In genomic region chr6:25959890-25960531, GRCh38 we compare ENCODE assay signal across 14 cellular contexts. TPM values are rescaled to one million over a fixed set of nuclear protein-coding genes. Genes with fewer than 3 reads are reported as not detected.
DNase-seq lines count a peak whose midpoint lies in the region; ATAC-seq and TF ChIP-seq lines count a peak whose summit lies in the region.
"Had no signal": no experiment of that assay in that cellular context is flagged by ENCODE, and none has a peak within 500 bp of the region (broad histone marks: within the 10 kb centered on the region; RNA-seq: fewer than 3 reads in every experiment).

No MANE protein-coding gene starts in this region.

- CTCF ChIA-PET in CD4-positive, alpha-beta T cell (lab: Charles Lee): interaction anchor here (1.7 kb wide), 1 partner anchor 33 kb away, joined by 7 read pairs; no protein-coding TSS in a partner anchor

- H3K4me3 ChIP-seq in mesenchymal stem cell (ENCODE audit: insufficient read depth in 1 of 2, low read depth in 1 of 2, low read length in 2 of 2) (no peak overlapping the region), stomach (no peak overlapping the region)
- H3K4me3 ChIP-seq: SK-N-MC had no signal

- H3K23ac ChIP-seq in mesenchymal stem cell (ENCODE audit: low read length in 2 of 2): no peak overlapping the region

- ATAC-seq in CD4-positive, alpha-beta T cell (ENCODE audit: poor library complexity): no peak
- ATAC-seq in activated naive CD8-positive, alpha-beta T cell treated with anti-CD3 and anti-CD28 coated beads, Interleukin-2, amount 50 U/mL, for 24 hours: no peak

- no peak overlapping the region for H3K14ac ChIP-seq in mesenchymal stem cell (ENCODE audit: low read length in 2 of 2)

- H3K36me3 ChIP-seq in mesenchymal stem cell (ENCODE audit: control insufficient read depth in 1 of 2, insufficient read depth in 2 of 2, low read depth in 1 of 2, low read length in 2 of 2) (peaks cover 0 to 8% of the 10 kb centered on the region in 2 experiments), stomach (peaks cover 0 to 6% (median 4%) of the 10 kb centered on the region in 4 donors)

- no peak for TF ChIP-seq POLR2A in stomach (IDR thresholded peaks at IDR 0.05)

- no peak overlapping the region for H4K91ac ChIP-seq in mesenchymal stem cell (ENCODE audit: low read length)

- TF ChIP-seq CTCF in CD4-positive, alpha-beta T cell (IDR thresholded peaks at IDR 0.05): no peak
- TF ChIP-seq CTCF in HFFc6 (IDR thresholded peaks at IDR 0.05): no peak
- TF ChIP-seq CTCF in stomach (IDR thresholded peaks at IDR 0.05): no peak

- no peak overlapping the region for H2AFZ ChIP-seq in mesenchymal stem cell (ENCODE audit: low read depth, low read length)

- no peaks in the 10 kb centered on the region for H3K27me3 Mint-ChIP-seq in CD4-positive, alpha-beta T cell
- H3K27me3 Mint-ChIP-seq in HFFc6 (ENCODE audit: insufficient read depth): peaks cover 3% of the 10 kb centered on the region
- no peaks in the 10 kb centered on the region for H3K27me3 Mint-ChIP-seq in activated naive CD8-positive, alpha-beta T cell treated with anti-CD3 and anti-CD28 coated beads, Interleukin-2, amount 50 U/mL, for 24 hours

- DNase-seq in CD4-positive, alpha-beta T cell: no peak
- DNase-seq in HFFc6 (peak; percentile 25), mesenchymal stem cell (peak; percentile 40), superior temporal gyrus (ENCODE audit: extremely low spot score) (no peak), retina (no peak), stomach (no peak), NCI-H1417 treated with DMSO at 0.1 percent for 48 hours (lab: John Stamatoyannopoulos, UW) (no peak)
- no peak for DNase-seq in activated naive CD8-positive, alpha-beta T cell treated with anti-CD3 and anti-CD28 coated beads, Interleukin-2, amount 50 U/mL, for 24 hours
- DNase-seq: KBM-7, NCI-H187 treated with DMSO at 0.1 percent for 48 hours had no signal

- H3K18ac ChIP-seq in mesenchymal stem cell (ENCODE audit: low read depth in 1 of 2, low read length in 2 of 2): no peak overlapping the region

- no peaks in the 10 kb centered on the region for H3K79me1 ChIP-seq in mesenchymal stem cell (replicated peaks; ENCODE audit: low read length, poor library complexity, severe bottlenecking)

- no peak overlapping the region for H2BK12ac ChIP-seq in mesenchymal stem cell (ENCODE audit: low read length in 2 of 2)

- H3K4me3 Mint-ChIP-seq in CD4-positive, alpha-beta T cell: peak overlapping the region; percentile 64
- no peak overlapping the region for H3K4me3 Mint-ChIP-seq in HFFc6
- no peak overlapping the region for H3K4me3 Mint-ChIP-seq in activated naive CD8-positive, alpha-beta T cell treated with anti-CD3 and anti-CD28 coated beads, Interleukin-2, amount 50 U/mL, for 24 hours

- peaks cover 61% of the 10 kb centered on the region for H3K4me1 Mint-ChIP-seq in CD4-positive, alpha-beta T cell (ENCODE audit: low read depth)
- peaks cover 65% of the 10 kb centered on the region for H3K4me1 Mint-ChIP-seq in HFFc6 (ENCODE audit: low read depth)
- H3K4me1 Mint-ChIP-seq in activated naive CD8-positive, alpha-beta T cell treated with anti-CD3 and anti-CD28 coated beads, Interleukin-2, amount 50 U/mL, for 24 hours: peaks cover 65% of the 10 kb centered on the region

- 82% methylated on average over 1 of the region's 2 CpGs for whole genome bisulfite sequencing in mesenchymal stem cell
- 60 to 72% (median 68%) methylated on average over 2 of the region's 2 CpGs for WGBS in stomach, 5 donors

- TF ChIP-seq EP300 in stomach (IDR thresholded peaks at IDR 0.05): no peak

- no peak overlapping the region for H2AK5ac ChIP-seq in mesenchymal stem cell (ENCODE audit: low read length, severe bottlenecking)

- no peak overlapping the region for H3K27ac ChIP-seq in CD4-positive, alpha-beta T cell (ENCODE audit: low read depth, low read length)
- H3K27ac ChIP-seq in mesenchymal stem cell (ENCODE audit: low read length, poor library complexity, severe bottlenecking) (no peak overlapping the region), stomach (no peak overlapping the region)
- H3K27ac ChIP-seq: SK-N-MC had no signal

- peak overlapping the region; percentile 97 for H3K27ac Mint-ChIP-seq in CD4-positive, alpha-beta T cell
- no peak overlapping the region for H3K27ac Mint-ChIP-seq in HFFc6
- peak overlapping the region; percentile 97 for H3K27ac Mint-ChIP-seq in activated naive CD8-positive, alpha-beta T cell treated with anti-CD3 and anti-CD28 coated beads, Interleukin-2, amount 50 U/mL, for 24 hours

- peaks cover 4% of the 10 kb centered on the region for H3K9me3 Mint-ChIP-seq in CD4-positive, alpha-beta T cell
- no peaks in the 10 kb centered on the region for H3K9me3 Mint-ChIP-seq in HFFc6
- peaks cover 28% of the 10 kb centered on the region for H3K9me3 Mint-ChIP-seq in activated naive CD8-positive, alpha-beta T cell treated with anti-CD3 and anti-CD28 coated beads, Interleukin-2, amount 50 U/mL, for 24 hours

- peaks cover 21% of the 10 kb centered on the region for H3K36me3 Mint-ChIP-seq in CD4-positive, alpha-beta T cell (ENCODE audit: low read depth)
- peaks cover 12% of the 10 kb centered on the region for H3K36me3 Mint-ChIP-seq in HFFc6 (ENCODE audit: low read depth)
- peaks cover 23% of the 10 kb centered on the region for H3K36me3 Mint-ChIP-seq in activated naive CD8-positive, alpha-beta T cell treated with anti-CD3 and anti-CD28 coated beads, Interleukin-2, amount 50 U/mL, for 24 hours (ENCODE audit: low read depth)

- H3K27me3 ChIP-seq in CD4-positive, alpha-beta T cell (ENCODE audit: control insufficient read depth, insufficient read depth, low read length): no peaks in the 10 kb centered on the region
- H3K27me3 ChIP-seq in mesenchymal stem cell (ENCODE audit: control insufficient read depth in 1 of 2, insufficient read depth in 1 of 2, low read length in 2 of 2): no peaks in the 10 kb centered on the region
- H3K27me3 ChIP-seq in stomach: no peaks in the 10 kb centered on the region

- H3K4me2 ChIP-seq in mesenchymal stem cell (ENCODE audit: low read length, poor library complexity, severe bottlenecking): no peak overlapping the region

- no peaks in the 10 kb centered on the region for H3K9me3 ChIP-seq in CD4-positive, alpha-beta T cell (ENCODE audit: control insufficient read depth, low read length)
- H3K9me3 ChIP-seq in mesenchymal stem cell (ENCODE audit: control insufficient read depth, low read length) (no peaks in the 10 kb centered on the region), stomach (peaks cover 0 to 7% (median 0%) of the 10 kb centered on the region in 4 donors)

- no peak overlapping the region for H2BK15ac ChIP-seq in mesenchymal stem cell (ENCODE audit: low read depth, poor library complexity, severe bottlenecking)

- no peak overlapping the region for H3K4ac ChIP-seq in mesenchymal stem cell (ENCODE audit: low read depth in 1 of 2, low read length in 2 of 2)

- H3K9ac ChIP-seq in mesenchymal stem cell (ENCODE audit: low read length): no peak overlapping the region

- H4K8ac ChIP-seq in mesenchymal stem cell (ENCODE audit: low read length): no peak overlapping the region

- H2BK120ac ChIP-seq in mesenchymal stem cell (ENCODE audit: low read depth, low read length): no peak overlapping the region

- POLR2A ChIA-PET in CD4-positive, alpha-beta T cell (lab: Charles Lee): interaction anchor here (4.5 kb wide), 1 partner anchor 61 kb away, joined by 48 read pairs; a partner anchor contains a TSS

- peaks cover 2% of the 10 kb centered on the region for H3K4me1 ChIP-seq in mesenchymal stem cell (ENCODE audit: control insufficient read depth, insufficient read depth, low read depth, low read length)
- H3K4me1 ChIP-seq in stomach: peaks cover 22 to 30% (median 26%) of the 10 kb centered on the region in 4 donors

- H2BK5ac ChIP-seq in mesenchymal stem cell (ENCODE audit: low read depth, low read length, poor library complexity, severe bottlenecking): no peak overlapping the region

- intact Hi-C loops in CD4-positive, alpha-beta T cell (cut with DNase I, micrococcal nuclease): loop anchor here (2.0 to 5.0 kb wide), 2 partner anchors 31 to 62 kb away; a partner anchor contains a TSS
- intact Hi-C loops in stomach (cut with DNase I; ENCODE audit: low total_unique reads): no loop called here

RNA-seq across cellular contexts. Expression of gene TRIM38, which starts 2.6 kb away (rescaled TPM):
- 10 to 100 TPM; 17.0 to 17.5 TPM for total RNA-seq in CD4-positive, alpha-beta T cell
- 1 to 10 TPM; 5.4 to 7.5 (median 6.8) TPM for total RNA-seq in HFFc6 (2021; fragmentation: NEBNext Ultra II Directional; extraction: Animal tissue kit (Norgen Biotek cat#: 25700))
- polyA plus RNA-seq in mesenchymal stem cell (2013, experiment 1 of 2): 12.8 TPM
- polyA plus RNA-seq in mesenchymal stem cell (2013, experiment 2 of 2): 12.3 TPM
- 10 to 100 TPM in 2 of 5 donors, 1 to 10 TPM in 3; 4.1 to 11.3 (median 7.8) TPM for total RNA-seq in stomach
- polyA plus RNA-seq in stomach: 1 to 10 TPM; 3.7 to 4.4 (median 4.1) TPM
- polyA plus RNA-seq: neural cell had no signal

RNA-seq across cellular contexts. Expression of gene SLC17A2, which starts 29.5 kb away (rescaled TPM):
- not detected for total RNA-seq in CD4-positive, alpha-beta T cell
- total RNA-seq in HFFc6 (2021; fragmentation: NEBNext Ultra II Directional; extraction: Animal tissue kit (Norgen Biotek cat#: 25700)): not detected
- not detected for polyA plus RNA-seq in mesenchymal stem cell (2013, experiment 1 of 2)
- polyA plus RNA-seq in mesenchymal stem cell (2013, experiment 2 of 2): not detected
- not detected for total RNA-seq in stomach
- not detected for polyA plus RNA-seq in stomach
- total RNA-seq: kidney epithelial cell had no signal
- polyA plus RNA-seq: adipose tissue, neural cell had no signal

Comparison
In these comparisons a context has a peak if more than half of its experiments do, and no peak if none do; other contexts are left out.
1. DNase-seq: peak in HFFc6 (single experiment) and mesenchymal stem cell (single experiment); none in CD4-positive, alpha-beta T cell (0 of 10), activated naive CD8-positive, alpha-beta T cell treated with anti-CD3 and anti-CD28 coated beads, Interleukin-2, amount 50 U/mL, for 24 hours (single experiment), superior temporal gyrus (single experiment), retina (single experiment), stomach (single experiment) and NCI-H1417 treated with DMSO at 0.1 percent for 48 hours (single experiment).